In genomic region chr5:131112424-131112823, GRCh38 we compare ENCODE assay signal across 24 cellular contexts.
"Had no signal": no experiment of that assay in that cellular context is flagged by ENCODE, and none has a peak within 500 bp of the region (broad histone marks: within the 10 kb centered on the region; RNA-seq: fewer than 3 reads in every experiment).

No MANE protein-coding gene starts in this region.

- H3K27me3 Mint-ChIP-seq: dendritic cell treated with granulocyte-macrophage colony-stimulating factor and Interleukin-4, amounts not matched to agents 40 ng/mL and 50 ng/mL, for 4 days; effector memory CD8-positive, alpha-beta T cell; memory B cell had no signal

- H3K27ac Mint-ChIP-seq: dendritic cell treated with granulocyte-macrophage colony-stimulating factor and Interleukin-4, amounts not matched to agents 40 ng/mL and 50 ng/mL, for 4 days; memory B cell; mesothelial cell of epicardium; nephron had no signal

- ATAC-seq: effector memory CD8-positive, alpha-beta T cell; gastroesophageal sphincter; left lung; right cardiac atrium had no signal

- H3K27ac ChIP-seq: esophagus squamous epithelium, gastroesophageal sphincter, left lung, lower lobe of right lung, neutrophil, ovary, stomach, thoracic aorta, transverse colon had no signal

- H3K4me3 ChIP-seq: esophagus squamous epithelium, gastroesophageal sphincter, left lung, lower lobe of right lung, ovary, stomach, thoracic aorta, transverse colon had no signal

- H3K27me3 ChIP-seq: esophagus squamous epithelium, gastroesophageal sphincter, left lung, neutrophil, ovary, stomach, transverse colon had no signal

- H3K4me1 Mint-ChIP-seq: mesothelial cell of epicardium, nephron had no signal

- DNase-seq: effector memory CD8-positive, alpha-beta T cell; esophagus squamous epithelium; foreskin fibroblast; glutamatergic neuron; islet precursor cell; lower lobe of right lung; ovary; small intestine; stimulated activated CD4-positive, alpha-beta T cell treated with anti-CD3 and anti-CD28 coated beads, Interleukin-12 subunit alpha, Interleukin-12 subunit beta, amount 100 ng/mL, for 4 hours; stimulated activated naive CD4-positive, alpha-beta T cell; stomach; substantia nigra; transverse colon had no signal

- H3K4me1 ChIP-seq: esophagus squamous epithelium, gastroesophageal sphincter, lower lobe of right lung had no signal

- H3K4me3 Mint-ChIP-seq: dendritic cell treated with granulocyte-macrophage colony-stimulating factor and Interleukin-4, amounts not matched to agents 40 ng/mL and 50 ng/mL, for 4 days; effector memory CD8-positive, alpha-beta T cell; memory B cell; mesothelial cell of epicardium; nephron had no signal

- FAIRE-seq: colon, small intestine, urothelium cell line had no signal

- H3K36me3 Mint-ChIP-seq: memory B cell, mesothelial cell of epicardium had no signal

- H3K9me3 Mint-ChIP-seq: dendritic cell treated with granulocyte-macrophage colony-stimulating factor and Interleukin-4, amounts not matched to agents 40 ng/mL and 50 ng/mL, for 4 days; effector memory CD8-positive, alpha-beta T cell; memory B cell; mesothelial cell of epicardium; nephron had no signal

- H3K9me3 ChIP-seq: esophagus squamous epithelium, gastroesophageal sphincter, left lung, lower lobe of right lung, neutrophil, ovary, stomach, thoracic aorta, transverse colon had no signal

- H3K36me3 ChIP-seq: esophagus squamous epithelium, gastroesophageal sphincter, left lung, lower lobe of right lung, neutrophil, ovary, stomach, thoracic aorta, transverse colon had no signal
